ENCODE assay signal across 14 cellular contexts in the genomic region with DNA sequence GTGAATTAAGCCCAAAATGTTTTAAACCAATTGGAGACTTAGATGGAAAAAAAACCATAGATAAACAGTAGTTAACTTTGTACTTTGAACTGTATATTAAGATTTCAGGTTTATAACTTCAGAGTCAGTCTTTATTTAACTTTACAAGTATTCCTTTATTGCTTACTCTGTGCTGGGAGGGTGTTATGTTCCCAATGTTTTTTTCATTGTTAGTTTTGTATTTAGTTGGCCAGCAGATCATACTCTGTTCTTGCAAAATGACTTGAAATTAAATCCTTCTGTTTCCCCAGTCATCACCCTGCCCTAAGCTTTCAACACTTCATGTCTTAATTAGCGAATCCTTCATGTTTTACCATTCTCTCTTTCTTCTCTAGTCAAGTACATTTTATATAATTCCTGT.
"Had no signal": no experiment of that assay in that cellular context is flagged by ENCODE, and none has a peak within 500 bp of the region (broad histone marks: within the 10 kb centered on the region; RNA-seq: fewer than 3 reads in every experiment).

No MANE protein-coding gene starts in this region.

- DNase-seq: activated B cell treated with CpG ODN at 0.5 μM for 24 hours; activated CD4-positive, alpha-beta T cell treated with anti-CD3 and anti-CD28 coated beads, Interleukin-2, amount 50 U/mL, for 1 hour; activated naive CD4-positive, alpha-beta T cell treated with anti-CD3 and anti-CD28 coated beads, Interleukin-2, amount 10 ng/mL, durations not matched to agents 7 days and 5 days; adrenal gland; effector memory CD8-positive, alpha-beta T cell; foreskin melanocyte; heart right ventricle; midbrain; naive thymus-derived CD4-positive, alpha-beta T cell; sigmoid colon; stimulated activated CD4-positive, alpha-beta T cell treated with anti-CD3 and anti-CD28 coated beads, Interleukin-2, amount 100 ng/mL, for 48 hours; T-helper 17 cell; upper lobe of right lung had no signal

- H3K36me3 ChIP-seq: adrenal gland had no signal

- H3K4me1 ChIP-seq: adrenal gland, upper lobe of right lung had no signal

- ATAC-seq: effector memory CD8-positive, alpha-beta T cell; naive thymus-derived CD4-positive, alpha-beta T cell; T-helper 17 cell; upper lobe of right lung had no signal

- H3K27me3 ChIP-seq: adrenal gland, heart right ventricle, sigmoid colon, upper lobe of right lung had no signal

- H3K27ac ChIP-seq: adrenal gland, epithelial cell of prostate, heart right ventricle, sigmoid colon, upper lobe of right lung had no signal

- H3K4me3 ChIP-seq: adrenal gland, heart right ventricle, sigmoid colon, upper lobe of right lung had no signal

- H3K9me3 ChIP-seq: adrenal gland, sigmoid colon, upper lobe of right lung had no signal
